Comparison of ENCODE assay signal across 8 cellular contexts in the genomic region with DNA sequence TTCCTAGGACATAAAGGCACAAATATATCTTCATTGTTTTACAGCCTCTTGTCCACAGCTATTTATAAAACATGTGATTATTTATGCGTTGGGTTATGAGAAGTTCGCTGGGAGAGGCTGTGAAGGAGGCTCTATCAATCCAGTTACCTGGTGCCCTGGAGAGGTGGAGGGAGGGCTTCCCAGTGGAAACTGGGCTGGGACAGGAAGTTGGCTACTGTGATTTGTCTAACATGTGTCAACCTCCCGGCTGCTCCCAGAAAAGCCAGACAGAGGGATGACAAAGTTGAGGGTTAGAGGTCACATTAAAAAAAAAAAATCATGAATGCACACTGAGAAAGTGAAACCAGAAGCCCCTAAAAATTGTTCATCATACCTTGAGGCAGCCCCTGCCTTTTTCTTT.
DNase-seq lines count a peak whose midpoint lies in the region; ATAC-seq and TF ChIP-seq lines count a peak whose summit lies in the region.
"Had no signal": no experiment of that assay in that cellular context is flagged by ENCODE, and none has a peak within 500 bp of the region (broad histone marks: within the 10 kb centered on the region; RNA-seq: fewer than 3 reads in every experiment).

No MANE protein-coding gene starts in this region.

- no peak overlapping the region for H4K5ac ChIP-seq in H9 (ENCODE audit: insufficient read length, low read depth, low read length)

- no peak overlapping the region for H3K4ac ChIP-seq in H9 (ENCODE audit: low read depth, low read length)

- peaks cover 13 to 21% of the 10 kb centered on the region in 2 experiments for H3K4me1 Mint-ChIP-seq in H9
- no peaks in the 10 kb centered on the region for H3K4me1 Mint-ChIP-seq in activated T-helper 1 cell treated with anti-CD3 and anti-CD28 coated beads, Interleukin-12 subunit alpha, Interleukin-12 subunit beta, Interleukin-2, Interleukin-4 antibody, amounts not matched to agents 30 ng/mL and 10 ng/mL and 1 ng/mL, durations not matched to agents 14 hours and 24 hours and 36 hours (ENCODE audit: low read depth)

- no peak overlapping the region for H3K14ac ChIP-seq in H9 (ENCODE audit: insufficient read depth, low read length)

- H3K23me2 ChIP-seq in H9 (ENCODE audit: insufficient read length, low read depth, low read length, poor library complexity, severe bottlenecking): peaks cover 7% of the 10 kb centered on the region

- H4K8ac ChIP-seq in H9 (replicated peaks; ENCODE audit: insufficient read length, low read depth, low read length): no peak overlapping the region

- no peak overlapping the region for H3K23ac ChIP-seq in H9 (ENCODE audit: insufficient read length, low read depth, low read length)

- no peak overlapping the region for H2AK5ac ChIP-seq in H9 (ENCODE audit: insufficient read length, low read length)

- H3K9me3 ChIP-seq in H9 (ENCODE audit: control insufficient read depth, low read depth, low read length) (no peaks in the 10 kb centered on the region), spleen (no peaks in the 10 kb centered on the region)

- no peak overlapping the region for H2BK5ac ChIP-seq in H9 (ENCODE audit: insufficient read length, low read length)

- no peaks in the 10 kb centered on the region for H3K79me2 ChIP-seq in H9 (ENCODE audit: insufficient read depth, low read length)

- no peaks in the 10 kb centered on the region for H3K79me1 ChIP-seq in H9 (ENCODE audit: insufficient read depth, low read depth, low read length, poor library complexity, severe bottlenecking)

- H3K27ac Mint-ChIP-seq in H9: peak overlapping the region in 2 of 3 experiments; percentile 44 to 62; a peak in 1 of 7 replicates
- no peak overlapping the region for H3K27ac Mint-ChIP-seq in activated T-helper 1 cell treated with anti-CD3 and anti-CD28 coated beads, Interleukin-12 subunit alpha, Interleukin-12 subunit beta, Interleukin-2, Interleukin-4 antibody, amounts not matched to agents 30 ng/mL and 10 ng/mL and 1 ng/mL, durations not matched to agents 14 hours and 24 hours and 36 hours

- no peak overlapping the region for H3K18ac ChIP-seq in H9 (ENCODE audit: insufficient read length, low read depth, low read length)

- intact Hi-C loops in activated T-helper 1 cell treated with anti-CD3 and anti-CD28 coated beads, Interleukin-12 subunit alpha, Interleukin-12 subunit beta, Interleukin-2, Interleukin-4 antibody, amounts not matched to agents 30 ng/mL and 10 ng/mL and 1 ng/mL, durations not matched to agents 14 hours and 24 hours and 36 hours (cut with micrococcal nuclease): no loop called here
- intact Hi-C loops in spleen (cut with DNase I; ENCODE audit: low total_unique reads): no loop called here

- peaks cover 5% of the 10 kb centered on the region for H3K27me3 Mint-ChIP-seq in H9 (ENCODE audit: low read depth)
- peaks cover 13% of the 10 kb centered on the region for H3K27me3 Mint-ChIP-seq in activated T-helper 1 cell treated with anti-CD3 and anti-CD28 coated beads, Interleukin-12 subunit alpha, Interleukin-12 subunit beta, Interleukin-2, Interleukin-4 antibody, amounts not matched to agents 30 ng/mL and 10 ng/mL and 1 ng/mL, durations not matched to agents 14 hours and 24 hours and 36 hours (ENCODE audit: insufficient read depth)

- H2AFZ ChIP-seq in H9 (ENCODE audit: low read length): no peak overlapping the region

- H3K4me1 ChIP-seq in H9 (ENCODE audit: insufficient read depth, low read length) (no peaks in the 10 kb centered on the region), spleen (peaks cover 0 to 25% (median 16%) of the 10 kb centered on the region in 6 donors)

- DNase-seq in H9: no peak
- no peak for DNase-seq in activated T-helper 1 cell treated with anti-CD3 and anti-CD28 coated beads, Interleukin-12 subunit alpha, Interleukin-12 subunit beta, Interleukin-2, Interleukin-4 antibody, amounts not matched to agents 30 ng/mL and 10 ng/mL and 1 ng/mL, durations not matched to agents 14 hours and 24 hours and 36 hours (ENCODE audit: low spot score)
- DNase-seq in kidney tubule cell (ENCODE audit: low spot score): peak; percentile 30
- DNase-seq in spleen: no peak
- DNase-seq in stimulated activated naive CD4-positive, alpha-beta T cell (lab: John Stamatoyannopoulos, UW): no peak
- no peak for DNase-seq in T1000 (lab: John Stamatoyannopoulos, UW)
- DNase-seq: stimulated activated CD8-positive, alpha-beta memory T cell treated with anti-CD3 and anti-CD28 coated beads, Interleukin-4, amount 100 ng/mL, for 48 hours had no signal

- H3K4me3 ChIP-seq in spleen: peak overlapping the region in 6 of 8 donors; percentile 49 to 77 (median 56)

- no peaks in the 10 kb centered on the region for H3K27me3 ChIP-seq in H9 (ENCODE audit: insufficient read depth, low read length)
- H3K27me3 ChIP-seq in spleen (replicated peaks in 1 of 7): peaks cover 0 to 19% (median 0%) of the 10 kb centered on the region in 7 donors

- no peak overlapping the region for H2BK120ac ChIP-seq in H9 (ENCODE audit: low read depth, low read length, poor library complexity, severe bottlenecking)

- H3K36me3 Mint-ChIP-seq in H9 (ENCODE audit: insufficient read depth in 1 of 3, low read depth in 3 of 3): no peaks in the 10 kb centered on the region
- H3K36me3 Mint-ChIP-seq in activated T-helper 1 cell treated with anti-CD3 and anti-CD28 coated beads, Interleukin-12 subunit alpha, Interleukin-12 subunit beta, Interleukin-2, Interleukin-4 antibody, amounts not matched to agents 30 ng/mL and 10 ng/mL and 1 ng/mL, durations not matched to agents 14 hours and 24 hours and 36 hours (ENCODE audit: low read depth): no peaks in the 10 kb centered on the region

- WGBS in H9 (ENCODE audit: extremely low coverage, insufficient read length, low lambda C conversion rate): no CpG with 5 or more reads among the region's 3 CpGs
- WGBS in spleen, 5 donors: 46 to 67% (median 58%) methylated on average over 3 of the region's 3 CpGs

- no peaks in the 10 kb centered on the region for H4K20me1 ChIP-seq in H9 (ENCODE audit: control insufficient read depth, insufficient read depth, insufficient read length)

- no peaks in the 10 kb centered on the region for H3K36me3 ChIP-seq in spleen

- TF ChIP-seq POLR2A in spleen (IDR thresholded peaks at IDR 0.05): no peak

- H3K27ac ChIP-seq in H9 (ENCODE audit: insufficient read length, low read depth, low read length) (no peak overlapping the region), spleen (peak overlapping the region; percentile 29 to 85 (median 79))

- no peak overlapping the region for H4K91ac ChIP-seq in H9 (ENCODE audit: insufficient read length, low read depth, low read length)

- H3T11ph ChIP-seq in H9 (ENCODE audit: low read length): no peak overlapping the region

- no peak overlapping the region for H2BK15ac ChIP-seq in H9 (ENCODE audit: low read depth, low read length)

- ATAC-seq in HG03139 (IDR thresholded peaks at IDR 0.05; ENCODE audit: unreplicated experiment): no peak

- no peak overlapping the region for H2BK12ac ChIP-seq in H9 (ENCODE audit: insufficient read length, low read depth, low read length)

- TF ChIP-seq CTCF in H9 (conservative IDR thresholded peaks at IDR 0.05) (no peak), spleen (IDR thresholded peaks at IDR 0.05 in 8 of 11, conservative IDR thresholded peaks at IDR 0.05 in 3 of 11) (no peak)

- H3K56ac ChIP-seq in H9 (ENCODE audit: insufficient read length, low read depth, low read length): no peak overlapping the region

- H3K9ac ChIP-seq in H9 (ENCODE audit: extremely low read depth, insufficient read length, low read length): no peak overlapping the region

- peak overlapping the region in 1 of 2 experiments; percentile 62; a peak in 3 of 5 replicates for H3K4me3 Mint-ChIP-seq in H9
- H3K4me3 Mint-ChIP-seq in activated T-helper 1 cell treated with anti-CD3 and anti-CD28 coated beads, Interleukin-12 subunit alpha, Interleukin-12 subunit beta, Interleukin-2, Interleukin-4 antibody, amounts not matched to agents 30 ng/mL and 10 ng/mL and 1 ng/mL, durations not matched to agents 14 hours and 24 hours and 36 hours: peak overlapping the region; percentile 70

- no peaks in the 10 kb centered on the region for H3K9me3 Mint-ChIP-seq in H9
- no peaks in the 10 kb centered on the region for H3K9me3 Mint-ChIP-seq in activated T-helper 1 cell treated with anti-CD3 and anti-CD28 coated beads, Interleukin-12 subunit alpha, Interleukin-12 subunit beta, Interleukin-2, Interleukin-4 antibody, amounts not matched to agents 30 ng/mL and 10 ng/mL and 1 ng/mL, durations not matched to agents 14 hours and 24 hours and 36 hours

- no peak overlapping the region for H3K4me2 ChIP-seq in H9 (ENCODE audit: insufficient read depth, insufficient read length, low read length)

- H2BK20ac ChIP-seq in H9 (ENCODE audit: low read depth, low read length, poor library complexity, severe bottlenecking): no peak overlapping the region
